Comparison of ENCODE assay signal across 1 cellular context in genomic region chr2:187509667-187510417, GRCh38.
A peak's percentile ranks its signal among the peaks of the same experiment; 100 is the strongest.
TF ChIP-seq lines count a peak whose summit lies in the region.

No MANE protein-coding gene starts in this region.

TF ChIP-seq in HepG2, 621 proteins besides CTCF, POLR2A, EP300 and RAD21 (continued from another document and continues in another):
- peak; percentile 88 for TF ChIP-seq IKZF5 (CRISPR knock-in tag; IDR thresholded peaks at IDR 0.05)
- peak in 1 of 2 experiments; percentile 68; a peak in 2 of 4 replicates for TF ChIP-seq REST (IDR thresholded peaks at IDR 0.05; ENCODE audit: borderline replicate concordance in 1 of 2, low read depth in 1 of 2, low read length in 2 of 2)
- peak; percentile 98 for TF ChIP-seq LCORL (IDR thresholded peaks at IDR 0.05)
- peak; percentile 69 for TF ChIP-seq LCORL (CRISPR knock-in tag; IDR thresholded peaks at IDR 0.05)
- TF ChIP-seq ZNF883 (CRISPR knock-in tag; IDR thresholded peaks at IDR 0.05; ENCODE audit: not compliant biosample characterization): no peak
- no peak for TF ChIP-seq ZNF550 (CRISPR knock-in tag; IDR thresholded peaks at IDR 0.05; ENCODE audit: borderline replicate concordance)
- TF ChIP-seq NFYC (CRISPR knock-in tag; IDR thresholded peaks at IDR 0.05): peak; percentile 70
- TF ChIP-seq GABPA (IDR thresholded peaks at IDR 0.05; ENCODE audit: low read depth, low read length): no peak
- TF ChIP-seq GABPA (CRISPR knock-in tag; IDR thresholded peaks at IDR 0.05; ENCODE audit: low read depth): peak; percentile 54; the same call in 1 of the 2 replicates
- no peak for TF ChIP-seq ISX (CRISPR knock-in tag; conservative IDR thresholded peaks at IDR 0.05)
- TF ChIP-seq ZNF543 (CRISPR knock-in tag; IDR thresholded peaks at IDR 0.05): 0 out of 2 replicates have a peak, but pooled peaks have one; percentile 58
- TF ChIP-seq STAG1 (CRISPR knock-in tag; IDR thresholded peaks at IDR 0.05): peak; percentile 15
- TF ChIP-seq ZNF431 (CRISPR knock-in tag; IDR thresholded peaks at IDR 0.05; ENCODE audit: borderline replicate concordance, low read depth): no peak; the same call in 1 of the 2 replicates
- peak; percentile 34 for TF ChIP-seq ZEB1 (IDR thresholded peaks at IDR 0.05; ENCODE audit: insufficient replicate concordance, low read depth)
- TF ChIP-seq RNF219 (CRISPR knock-in tag; IDR thresholded peaks at IDR 0.05): 0 out of 2 replicates have a peak, but pooled peaks have one; percentile 67
- TF ChIP-seq MIXL1 (CRISPR knock-in tag; IDR thresholded peaks at IDR 0.05): peak; percentile 95
- no peak for TF ChIP-seq NR1H2 (CRISPR knock-in tag; IDR thresholded peaks at IDR 0.05; ENCODE audit: borderline replicate concordance, low read depth)
- TF ChIP-seq THAP9 (CRISPR knock-in tag; IDR thresholded peaks at IDR 0.05; ENCODE audit: borderline replicate concordance): no peak
- no peak for TF ChIP-seq ZNF737 (CRISPR knock-in tag; IDR thresholded peaks at IDR 0.05; ENCODE audit: borderline replicate concordance)
- peak; percentile 91 for TF ChIP-seq GFI1 (CRISPR knock-in tag; IDR thresholded peaks at IDR 0.05; ENCODE audit: borderline replicate concordance)
- peak; percentile 84 for TF ChIP-seq CEBPG (CRISPR knock-in tag; IDR thresholded peaks at IDR 0.05)
- TF ChIP-seq ZSCAN12 (CRISPR knock-in tag; IDR thresholded peaks at IDR 0.05): peak; percentile 42; the same call in 1 of the 2 replicates
- TF ChIP-seq IKZF1 (IDR thresholded peaks at IDR 0.05): no peak; the same call in 1 of the 2 replicates
- peak; percentile 100 for TF ChIP-seq MED1 (CRISPR knock-in tag; IDR thresholded peaks at IDR 0.05)
- no peak for TF ChIP-seq SRSF4 (IDR thresholded peaks at IDR 0.05; ENCODE audit: low read depth, low read length, poor library complexity, severe bottlenecking)
- TF ChIP-seq ADNP (CRISPR knock-in tag; IDR thresholded peaks at IDR 0.05): no peak
- no peak for TF ChIP-seq RNF2 (conservative IDR thresholded peaks at IDR 0.05; ENCODE audit: low read depth)
- TF ChIP-seq GTF2F1 (IDR thresholded peaks at IDR 0.05; ENCODE audit: low read length): peak; percentile 20; the same call in 1 of the 2 replicates
- TF ChIP-seq CBX5 (CRISPR knock-in tag; IDR thresholded peaks at IDR 0.05; ENCODE audit: borderline replicate concordance): 0 out of 2 replicates have a peak, but pooled peaks have one; percentile 39
- TF ChIP-seq ZNF607 (CRISPR knock-in tag; IDR thresholded peaks at IDR 0.05; ENCODE audit: borderline replicate concordance): peak; percentile 78; the same call in 1 of the 2 replicates
- peak; percentile 58; the same call in 1 of the 2 replicates for TF ChIP-seq ZBTB43 (CRISPR knock-in tag; conservative IDR thresholded peaks at IDR 0.05)
- no peak for TF ChIP-seq KLF9 (CRISPR knock-in tag; IDR thresholded peaks at IDR 0.05; ENCODE audit: low read depth)
- TF ChIP-seq ZNF510 (CRISPR knock-in tag; IDR thresholded peaks at IDR 0.05; ENCODE audit: low read depth): no peak
- TF ChIP-seq NBN (conservative IDR thresholded peaks at IDR 0.05): no peak
- TF ChIP-seq ZNF570 (CRISPR knock-in tag; IDR thresholded peaks at IDR 0.05; ENCODE audit: borderline replicate concordance): no peak
- 0 out of 2 replicates have a peak, but pooled peaks have one; percentile 22 for TF ChIP-seq ATF5 (CRISPR knock-in tag; IDR thresholded peaks at IDR 0.05; ENCODE audit: low read depth)
- peak; percentile 63 for TF ChIP-seq ZNF18 (CRISPR knock-in tag; IDR thresholded peaks at IDR 0.05; ENCODE audit: insufficient replicate concordance)
- TF ChIP-seq ZNF580 (CRISPR knock-in tag; IDR thresholded peaks at IDR 0.05; ENCODE audit: borderline replicate concordance, low read depth): peak; percentile 64; the same call in 1 of the 2 replicates
- no peak for TF ChIP-seq ZNF441 (CRISPR knock-in tag; IDR thresholded peaks at IDR 0.05; ENCODE audit: borderline replicate concordance)
- no peak for TF ChIP-seq SNRNP70 (IDR thresholded peaks at IDR 0.05; ENCODE audit: low read depth, low read length)
- no peak for TF ChIP-seq SMARCC2 (IDR thresholded peaks at IDR 0.05)
- no peak; the same call in 1 of the 2 replicates for TF ChIP-seq ZNF646 (CRISPR knock-in tag; IDR thresholded peaks at IDR 0.05)
